9 cellular contexts compared by ENCODE assay signal in genomic region chr11:95891423-95892177, GRCh38.
DNase-seq lines count a peak whose midpoint lies in the region; ATAC-seq and TF ChIP-seq lines count a peak whose summit lies in the region.
"Had no signal": no experiment of that assay in that cellular context is flagged by ENCODE, and none has a peak within 500 bp of the region (broad histone marks: within the 10 kb centered on the region; RNA-seq: fewer than 3 reads in every experiment).

No MANE protein-coding gene starts in this region.

- H3K27ac ChIP-seq in brain microvascular endothelial cell: no peak overlapping the region
- H3K27ac ChIP-seq in substantia nigra (ENCODE audit: low read depth, low read length, poor library complexity, severe bottlenecking): peak overlapping the region; percentile 65

- peaks cover 3% of the 10 kb centered on the region for H3K36me3 ChIP-seq in brain microvascular endothelial cell (replicated peaks)

- H3K27me3 ChIP-seq in brain microvascular endothelial cell (replicated peaks): no peaks in the 10 kb centered on the region

- TF ChIP-seq CTCF in brain microvascular endothelial cell (IDR thresholded peaks at IDR 0.05; ENCODE audit: low read depth, low read length, missing control alignments): no peak

- DNase-seq in NCI-H748 (lab: John Stamatoyannopoulos, UW; ENCODE audit: unreplicated experiment) (peak; percentile 9), NCI-H748 treated with DMSO at 0.1 percent for 48 hours (lab: John Stamatoyannopoulos, UW) (no peak), brain microvascular endothelial cell (peak; percentile 64), substantia nigra (lab: John Stamatoyannopoulos, UW) (no peak), activated T-cell treated with anti-CD3 and anti-CD28 coated beads for 4 hours (no peak), GM03348 (ENCODE audit: low spot score) (no peak)
- DNase-seq in activated naive CD4-positive, alpha-beta T cell (lab: John Stamatoyannopoulos, UW): no peak
- DNase-seq: NCI-H1436 had no signal

- no peak overlapping the region for H3K4me3 ChIP-seq in brain microvascular endothelial cell (ENCODE audit: low read depth, low read length)

- ATAC-seq in HG03064 (IDR thresholded peaks at IDR 0.05; ENCODE audit: low read depth, unreplicated experiment): peak; percentile 47

- in situ Hi-C loops in brain microvascular endothelial cell (cut with HindIII; ENCODE audit: low pct_ligation_motif_present, low sequenced_read_pairs): no loop called here

Comparison
In these comparisons a context has a peak if more than half of its experiments do, and no peak if none do; other contexts are left out.
1. DNase-seq: peak in NCI-H748 (single experiment) and brain microvascular endothelial cell (single experiment); none in NCI-H748 treated with DMSO at 0.1 percent for 48 hours (single experiment), substantia nigra (0 of 49), activated naive CD4-positive, alpha-beta T cell (0 of 4), activated T-cell treated with anti-CD3 and anti-CD28 coated beads for 4 hours (single experiment) and GM03348 (single experiment).